In the genomic region with DNA sequence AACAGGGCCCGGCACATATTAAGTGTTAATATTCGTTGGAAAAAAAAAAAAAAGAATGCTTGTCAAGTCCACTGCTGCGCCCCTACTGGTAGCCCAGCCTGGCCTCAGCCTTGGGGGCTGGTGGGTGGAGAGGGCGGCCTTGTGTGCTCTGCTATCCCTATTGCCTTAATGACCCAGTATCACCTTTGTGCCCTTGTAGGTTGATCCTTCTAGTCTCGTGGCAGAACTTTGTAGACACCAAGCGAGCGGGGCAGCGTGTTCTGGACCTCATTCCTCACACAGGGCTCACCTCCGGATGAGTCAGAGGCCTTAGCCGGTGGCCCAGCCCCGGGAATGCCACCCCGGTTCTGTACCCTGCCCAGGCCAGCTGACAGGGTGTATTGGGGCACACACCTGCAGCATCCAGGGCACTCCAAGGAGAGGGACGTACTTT, we compare ENCODE assay signal across 9 cellular contexts. TPM values are rescaled to one million over a fixed set of nuclear protein-coding genes. Genes with fewer than 3 reads are reported as not detected.
DNase-seq lines count a peak whose midpoint lies in the region; ATAC-seq, FAIRE-seq and TF ChIP-seq lines count a peak whose summit lies in the region.
"Had no signal": no experiment of that assay in that cellular context is flagged by ENCODE, and none has a peak within 500 bp of the region (broad histone marks: within the 10 kb centered on the region; RNA-seq: fewer than 3 reads in every experiment).

No MANE protein-coding gene starts in this region.

- H3K56ac ChIP-seq in IMR-90 (ENCODE audit: extremely low read depth, insufficient read depth, low read length): 0 out of 2 replicates have a peak overlapping the region, but pooled peaks have one; percentile 17

- peak; percentile 42 for TF ChIP-seq CTCF in IMR-90 (conservative IDR thresholded peaks at IDR 0.05; ENCODE audit: low read depth, low read length)
- peak; percentile 14 to 68 (median 32); a peak in 5 of 6 replicates for TF ChIP-seq CTCF in GM12878 (IDR thresholded peaks at IDR 0.05 in 2 of 3, conservative IDR thresholded peaks at IDR 0.05 in 1 of 3; ENCODE audit: control insufficient read depth in 2 of 3, extremely low read depth in 1 of 3, insufficient read depth in 1 of 3, low read depth in 3 of 3, low read length in 3 of 3)
- peak; percentile 72 for TF ChIP-seq CTCF in kidney epithelial cell (IDR thresholded peaks at IDR 0.05; ENCODE audit: insufficient read depth, low read length, poor library complexity, severe bottlenecking)
- peak; percentile 25 to 53 (median 37) for TF ChIP-seq CTCF in testis (IDR thresholded peaks at IDR 0.05)

- H3K4ac ChIP-seq in IMR-90 (ENCODE audit: low read depth, low read length): peak overlapping the region; percentile 73; the same call in 1 of the 2 replicates

- no peak overlapping the region for H2BK15ac ChIP-seq in IMR-90 (ENCODE audit: low read depth, low read length)

- TF ChIP-seq RAD21 in IMR-90 (IDR thresholded peaks at IDR 0.05; ENCODE audit: low read length) (no peak), GM12878 (IDR thresholded peaks at IDR 0.05; ENCODE audit: insufficient read depth, low read depth, low read length) (peak; percentile 42)

- no peak overlapping the region for H3K18ac ChIP-seq in IMR-90 (ENCODE audit: low read depth, low read length)

- peak overlapping the region; percentile 86; the same call in 1 of the 2 replicates for H3K23ac ChIP-seq in IMR-90 (ENCODE audit: low read depth, low read length)

- ATAC-seq in IMR-90 (ENCODE audit: low read depth) (no peak), GM12878 (no peak), GM18909 (IDR thresholded peaks at IDR 0.05; ENCODE audit: poor library complexity, unreplicated experiment) (no peak)

- 25% methylated on average over 4 of the region's 13 CpGs; no CpG with 5 or more reads in 1 of the 2 experiments for WGBS in IMR-90 (ENCODE audit: extremely low coverage in 2 of 2, insufficient read length in 1 of 2), 2 experiments
- WGBS in GM12878 (ENCODE audit: insufficient coverage, insufficient replicate concordance, low lambda C conversion rate, missing lambda C conversion rate): 70% methylated on average over 13 of the region's 13 CpGs
- WGBS in testis, 2 donors: 17% methylated on average over 11 to 13 of the region's 13 CpGs

- no peak overlapping the region; the same call in 1 of the 2 replicates for H3K14ac ChIP-seq in IMR-90 (replicated peaks; ENCODE audit: low read depth, low read length)

- H3K36me3 ChIP-seq in IMR-90 (ENCODE audit: control insufficient read depth, insufficient read depth, low read length) (no peaks in the 10 kb centered on the region), GM12878 (ENCODE audit: control insufficient read depth in 2 of 2, insufficient read depth in 2 of 2, low read length in 1 of 2) (no peaks in the 10 kb centered on the region), kidney epithelial cell (ENCODE audit: control insufficient read depth, insufficient read depth, low read length) (no peaks in the 10 kb centered on the region), testis (ENCODE audit: low read depth, missing control alignments) (no peaks in the 10 kb centered on the region)

- SMC1A ChIA-PET in GM12878 (lab: Charles Lee; ENCODE audit: uncharacterized antibody, unreplicated experiment): interaction anchor here (1.2 to 1.5 kb wide), 3 partner anchors 16 to 65 kb away, joined by 3 to 5 read pairs (median 5); no protein-coding TSS in a partner anchor

- H3K9me1 ChIP-seq in IMR-90 (ENCODE audit: insufficient read depth, low read length): peaks cover 4% of the 10 kb centered on the region

- peak overlapping the region; percentile 39; the same call in 1 of the 2 replicates for H2BK120ac ChIP-seq in IMR-90 (ENCODE audit: low read depth, low read length)

- no peaks in the 10 kb centered on the region for H3K9me3 ChIP-seq in IMR-90 (ENCODE audit: control insufficient read depth, insufficient read depth, low read length)
- H3K9me3 ChIP-seq in GM12878 (replicated peaks; ENCODE audit: control insufficient read depth, insufficient read depth, low read length): no peaks in the 10 kb centered on the region
- no peaks in the 10 kb centered on the region for H3K9me3 ChIP-seq in testis

- peak overlapping the region; percentile 56 for H2AFZ ChIP-seq in IMR-90 (replicated peaks; ENCODE audit: low read length, poor library complexity)
- H2AFZ ChIP-seq in GM12878 (ENCODE audit: control insufficient read depth, low read depth, low read length): no peak overlapping the region

- RAD21 ChIA-PET in GM12878 (lab: Charles Lee; ENCODE audit: unreplicated experiment): interaction anchor here (1.2 to 1.7 kb wide), 4 partner anchors 16 to 104 kb away, joined by 3 to 14 read pairs (median 6); no protein-coding TSS in a partner anchor

- H4K20me1 ChIP-seq in IMR-90 (ENCODE audit: insufficient read depth, low read length) (peaks cover 22% of the 10 kb centered on the region), GM12878 (ENCODE audit: control insufficient read depth, insufficient read depth) (no peaks in the 10 kb centered on the region)

- peaks cover 28% of the 10 kb centered on the region for H3K79me2 ChIP-seq in GM12878 (ENCODE audit: control insufficient read depth, insufficient read depth, low read length)

- BruUV-seq in IMR-90 (replicated peaks; lab: Mats Ljungman, UMichigan) (no TSS peak), GM12878 (replicated peaks; lab: Mats Ljungman, UMichigan) (no TSS peak)

- peak overlapping the region in 1 of 2 experiments; percentile 89; a peak in 1 of 4 replicates for H4K8ac ChIP-seq in IMR-90 (ENCODE audit: low read depth in 2 of 2, low read length in 2 of 2)

- intact Hi-C loops in IMR-90 (cut with micrococcal nuclease): loop anchor here (5.0 to 10.0 kb wide), 4 partner anchors 102 to 324 kb away; a partner anchor contains a TSS
- intact Hi-C loops in GM12878 (cut with micrococcal nuclease; ENCODE audit: unreplicated experiment): loop anchor here (5.0 to 10.0 kb wide), 2 partner anchors 82 to 324 kb away; no protein-coding TSS in a partner anchor
- intact Hi-C loops in testis (cut with DNase I; ENCODE audit: low total_unique reads): no loop called here

- dilution Hi-C loops in IMR-90 (cut with HindIII; ENCODE audit: low sequenced_read_pairs, unreplicated experiment): no loop called here

- peaks cover 3 to 40% of the 10 kb centered on the region in 2 experiments; a peak in 3 of 4 replicates for H3K79me1 ChIP-seq in IMR-90 (ENCODE audit: low read depth in 1 of 2, low read length in 2 of 2)

- no peak overlapping the region for H4K5ac ChIP-seq in IMR-90 (ENCODE audit: low read depth, low read length)

- no peak for TF ChIP-seq EP300 in GM12878 (IDR thresholded peaks at IDR 0.05; ENCODE audit: borderline replicate concordance in 1 of 2, control insufficient read depth in 1 of 2, low read depth in 2 of 2, low read length in 2 of 2)

- H2BK20ac ChIP-seq in IMR-90 (ENCODE audit: low read depth, low read length): no peak overlapping the region; the same call in 1 of the 2 replicates

- peak overlapping the region; percentile 32; the same call in 1 of the 2 replicates for H3K9ac ChIP-seq in IMR-90 (ENCODE audit: low read depth, low read length)
- no peak overlapping the region for H3K9ac ChIP-seq in GM12878 (ENCODE audit: control insufficient read depth, insufficient read depth, low read length)

- peak; percentile 22 for DNase-seq in Caki2 (ENCODE audit: low read depth)
- peak; percentile 23 for DNase-seq in IMR-90
- DNase-seq in GM12878 (ENCODE audit: low read depth, low spot score): no peak
- DNase-seq in kidney epithelial cell (ENCODE audit: low read depth): no peak
- peak; percentile 71 for DNase-seq in testis
- DNase-seq in inferior parietal cortex (ENCODE audit: extremely low spot score): no peak
- no peak for DNase-seq in NCI-H1105 (lab: John Stamatoyannopoulos, UW)

- H2AK5ac ChIP-seq in IMR-90 (ENCODE audit: low read depth, low read length): peak overlapping the region; percentile 56

- H3K27ac ChIP-seq in IMR-90 (ENCODE audit: insufficient read depth, low read length) (peak overlapping the region; percentile 1; the same call in 1 of the 2 replicates), GM12878 (ENCODE audit: control insufficient read depth, insufficient read depth) (no peak overlapping the region), testis (peak overlapping the region; percentile 98 to 100)

- FAIRE-seq in GM12878 (lab: Jason Lieb, UNC): no peak
- FAIRE-seq: TTC549 had no signal

- TF ChIP-seq POLR2A in IMR-90 (IDR thresholded peaks at IDR 0.05; ENCODE audit: low read depth, low read length) (0 out of 2 replicates have a peak, but pooled peaks have one; percentile 26), GM12878 (IDR thresholded peaks at IDR 0.05; ENCODE audit: low read depth, low read length) (no peak), testis (IDR thresholded peaks at IDR 0.05) (no peak)

- H3K4me1 ChIP-seq in IMR-90 (ENCODE audit: control insufficient read depth, insufficient read depth, low read length) (peaks cover 8% of the 10 kb centered on the region), GM12878 (ENCODE audit: control insufficient read depth, insufficient read depth, low read length) (0 out of 2 replicates have a peak, but pooled peaks cover 4% of the 10 kb centered on the region), testis (peaks cover 18% of the 10 kb centered on the region)

- no peaks in the 10 kb centered on the region for H3K27me3 ChIP-seq in IMR-90 (ENCODE audit: control insufficient read depth, insufficient read depth, low read length)
- H3K27me3 ChIP-seq in GM12878 (replicated peaks in 1 of 2; ENCODE audit: control insufficient read depth in 2 of 2, insufficient read depth in 2 of 2, low read length in 1 of 2): no peaks in the 10 kb centered on the region; a peak in 1 of 4 replicates
- no peaks in the 10 kb centered on the region for H3K27me3 ChIP-seq in kidney epithelial cell (ENCODE audit: control insufficient read depth, insufficient read depth, low read length)
- H3K27me3 ChIP-seq in testis: no peaks in the 10 kb centered on the region

- in situ Hi-C loops in Caki2 (cut with HindIII; ENCODE audit: low pct_unique_long_range_greater_than_20kb, low sequenced_read_pairs): no loop called here
- in situ Hi-C loops in IMR-90 (cut with MboI; ENCODE audit: low sequenced_read_pairs): no loop called here
- in situ Hi-C loops in GM12878 (cut with MboI): no loop called here

- no peak overlapping the region; the same call in 1 of the 2 replicates for H4K91ac ChIP-seq in IMR-90 (ENCODE audit: insufficient read depth, low read depth, low read length)

- peak overlapping the region; percentile 86 for H2AK9ac ChIP-seq in IMR-90 (replicated peaks; ENCODE audit: low read depth, low read length, poor library complexity)

- H2BK5ac ChIP-seq in IMR-90 (ENCODE audit: low read depth, low read length, poor library complexity, severe bottlenecking): peak overlapping the region; percentile 86

- CTCF ChIA-PET in IMR-90 (lab: Yijun Ruan, JAX): interaction anchor here (0.6 kb wide), 1 partner anchor 56 kb away, joined by 3 read pairs; no protein-coding TSS in a partner anchor
- CTCF ChIA-PET in GM12878 (lab: Yijun Ruan, JAX): interaction anchor here (1.0 to 1.4 kb wide), 5 partner anchors 11 to 104 kb away, joined by 3 to 6 read pairs (median 3); no protein-coding TSS in a partner anchor

- POLR2A ChIA-PET in IMR-90 (lab: Charles Lee; ENCODE audit: unreplicated experiment) (no interaction called here), GM12878 (lab: Charles Lee) (interaction anchor here (1.0 kb wide), 1 partner anchor 18 kb away, joined by 3 read pairs; no protein-coding TSS in a partner anchor)

- H3K4me2 ChIP-seq in IMR-90 (ENCODE audit: low read depth, low read length): peak overlapping the region; percentile 89
- peak overlapping the region; percentile 85 for H3K4me2 ChIP-seq in GM12878 (ENCODE audit: control insufficient read depth, insufficient read depth)

- H3K4me3 ChIP-seq in IMR-90 (ENCODE audit: insufficient read depth, low read depth, low read length): no peak overlapping the region; the same call in 1 of the 2 replicates
- H3K4me3 ChIP-seq in GM12878: peak overlapping the region; percentile 96
- H3K4me3 ChIP-seq in kidney epithelial cell (ENCODE audit: low read depth, low read length): no peak overlapping the region
- H3K4me3 ChIP-seq in testis: peak overlapping the region; percentile 86 to 97

RNA-seq across cellular contexts. Expression of a gene that starts 1.8 kb away (rescaled TPM):
- 6.1 and 9.1 TPM in 2 replicates for total RNA-seq in Caki2 (2014; rRNA removed; shearing (Covaris generic); ENCODE audit: low replicate concordance)
- total RNA-seq in IMR-90 (2012; rRNA removed) (9.0 and 11.4 TPM in 2 replicates), GM12878 (2014; rRNA removed) (4.1 and 4.3 TPM in 2 replicates), GM12878 (2014; rRNA removed; fragmentation: Illumina TruSeq; extraction: Trizol) (6.5 and 9.4 TPM in 2 replicates), GM12878 (2021) (10.4 and 12.2 TPM in 2 replicates), kidney epithelial cell (13.1 and 13.4 TPM in 2 replicates), testis (10 to 100 TPM; 33.9 to 37.8 TPM)
- polyA plus RNA-seq in IMR-90 (2012; rRNA removed) (8.8 and 11.2 TPM in 2 replicates), GM12878 (2011; rRNA removed) (10.3 and 11.2 TPM in 2 replicates), GM12878 (2014; fragmentation: Illumina TruSeq; extraction: Trizol) (8.1 and 8.6 TPM in 2 replicates), GM12878 (2014; fragmentation: Nextera tagmentation; extraction: Ambion mirVana) (1 to 10 TPM; 1.9 to 2.2 TPM), GM12878 (2014; rRNA removed) (4.8 and 5.0 TPM in 2 replicates), GM12878 (2016; fragmentation: Nextera tagmentation; extraction: Ambion mirVana) (1 to 10 TPM; 1.6 to 1.8 TPM), testis (ENCODE audit: insufficient read depth, low read depth, low replicate concordance) (33.8 TPM)
- polyA plus RNA-seq in IMR-90 (2012; cell fraction: cytosol; rRNA removed): 4.6 and 5.3 TPM in 2 replicates
- 5.2 and 18.9 TPM in 2 replicates for polyA plus RNA-seq in IMR-90 (2012; cell fraction: nucleus; rRNA removed; ENCODE audit: low replicate concordance)
- total RNA-seq in GM12878 (2013; cell fraction: nucleolus; rRNA removed): 26.6 and 29.6 TPM in 2 replicates
- polyA plus RNA-seq in GM12878 (2011; ENCODE audit: low read depth): 4.0 TPM
- polyA plus RNA-seq in GM12878 (2011; cell fraction: cytosol; rRNA removed): 5.1 and 7.3 TPM in 2 replicates
- polyA plus RNA-seq in GM12878 (2011; cell fraction: nucleus; rRNA removed): 9.4 and 13.1 TPM in 2 replicates
- polyA plus RNA-seq in GM12878 (2012): 4.8 and 6.6 TPM in 2 replicates
- 11.4 and 11.7 TPM in 2 replicates for polyA minus RNA-seq in GM12878 (2011; rRNA and poly(A)+ RNA removed)
- 4.0 and 5.1 TPM in 2 replicates for polyA minus RNA-seq in GM12878 (2011; cell fraction: cytosol; rRNA and poly(A)+ RNA removed)
- polyA minus RNA-seq in GM12878 (2011; cell fraction: nucleus; rRNA and poly(A)+ RNA removed): 6.2 and 11.2 TPM in 2 replicates

Comparison
In these comparisons a context has a peak if more than half of its experiments do, and no peak if none do; other contexts are left out.
1. DNase-seq: peak in Caki2 (single experiment), IMR-90 (single experiment) and testis (single experiment); none in GM12878 (single experiment), kidney epithelial cell (single experiment), inferior parietal cortex (single experiment) and NCI-H1105 (single experiment).
2. H3K4me3 ChIP-seq: peak in GM12878 (single experiment) and testis (2 of 2); none in IMR-90 (single experiment) and kidney epithelial cell (single experiment).
3. Peak in every context shown above with its lines, with median percentiles within 50 percentile points of each other: CTCF ChIP-seq.